18 cellular contexts compared by ENCODE assay signal in the genomic region with DNA sequence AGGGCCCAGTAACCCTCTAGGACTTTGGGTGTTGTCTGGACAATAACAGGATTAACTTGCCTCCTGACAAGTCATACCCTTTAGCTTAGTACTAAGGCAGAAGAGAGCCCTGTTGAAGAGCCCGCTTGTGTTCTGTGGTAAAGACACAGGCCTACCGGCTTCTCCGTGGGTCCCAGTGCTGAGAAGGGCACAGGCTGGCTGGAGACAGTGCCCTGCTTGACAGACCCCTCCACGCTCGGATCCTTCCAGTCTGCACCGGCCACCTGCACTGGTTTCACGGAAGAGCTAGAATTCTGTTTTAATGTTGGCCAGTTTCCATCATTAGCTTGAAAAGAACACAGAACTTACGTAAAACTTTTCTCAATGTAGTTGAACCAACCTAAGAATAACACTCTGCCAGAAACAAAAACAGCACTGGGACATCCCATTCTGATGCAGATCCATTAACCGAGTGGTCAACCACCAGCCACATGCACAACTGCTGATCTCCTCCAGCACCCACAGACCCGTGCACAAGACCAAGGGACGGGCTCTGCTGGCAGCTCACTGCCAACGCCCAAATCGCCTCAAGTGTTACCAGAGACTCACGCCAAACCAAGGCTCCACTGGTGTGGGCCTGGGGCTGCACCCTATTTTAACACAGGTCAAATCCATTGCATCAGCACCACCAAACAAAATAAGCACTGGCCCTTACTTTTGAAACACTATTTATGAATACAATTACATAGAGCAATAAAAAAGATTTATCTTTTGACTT. TPM values are rescaled to one million over a fixed set of nuclear protein-coding genes. Genes with fewer than 3 reads are reported as not detected.
DNase-seq lines count a peak whose midpoint lies in the region; ATAC-seq, FAIRE-seq and TF ChIP-seq lines count a peak whose summit lies in the region.
"Had no signal": no experiment of that assay in that cellular context is flagged by ENCODE, and none has a peak within 500 bp of the region (broad histone marks: within the 10 kb centered on the region; RNA-seq: fewer than 3 reads in every experiment).

No MANE protein-coding gene starts in this region.

- POLR2A ChIA-PET in IMR-90 (lab: Charles Lee; ENCODE audit: unreplicated experiment): no interaction called here

- CTCF ChIA-PET in IMR-90 (lab: Yijun Ruan, JAX): no interaction called here

- H3K27me3 ChIP-seq in IMR-90 (ENCODE audit: control insufficient read depth, insufficient read depth, low read length) (no peaks in the 10 kb centered on the region), spleen (replicated peaks in 1 of 7) (no peaks in the 10 kb centered on the region), Karpas-422 (ENCODE audit: low read length) (no peaks in the 10 kb centered on the region)

- peaks cover 8% of the 10 kb centered on the region for H3K36me3 Mint-ChIP-seq in chondrocyte (ENCODE audit: low read depth)

- H3K4me2 ChIP-seq in IMR-90 (ENCODE audit: low read depth, low read length) (no peak overlapping the region), Karpas-422 (ENCODE audit: low read depth, low read length, poor library complexity, severe bottlenecking) (no peak overlapping the region)
- H3K4me2 ChIP-seq: PC-9 had no signal

- H3K79me2 ChIP-seq in Karpas-422 (ENCODE audit: low read length): no peaks in the 10 kb centered on the region

- H2BK5ac ChIP-seq in IMR-90 (ENCODE audit: low read depth, low read length, poor library complexity, severe bottlenecking): no peak overlapping the region

- H2BK120ac ChIP-seq in IMR-90 (ENCODE audit: low read depth, low read length): no peak overlapping the region

- TF ChIP-seq POLR2A in IMR-90 (IDR thresholded peaks at IDR 0.05; ENCODE audit: low read depth, low read length): no peak
- TF ChIP-seq POLR2A in spleen (IDR thresholded peaks at IDR 0.05): no peak

- H2BK15ac ChIP-seq in IMR-90 (ENCODE audit: low read depth, low read length): no peak overlapping the region

- intact Hi-C loops in IMR-90 (cut with micrococcal nuclease) (no loop called here), kidney (cut with DNase I) (no loop called here), spleen (cut with DNase I; ENCODE audit: low total_unique reads) (no loop called here)

- no peak overlapping the region for H3K4ac ChIP-seq in IMR-90 (ENCODE audit: low read depth, low read length)

- H3K27ac ChIP-seq in IMR-90 (ENCODE audit: insufficient read depth, low read length): no peak overlapping the region
- no peak overlapping the region for H3K27ac ChIP-seq in kidney (ENCODE audit: low read depth in 2 of 2, low read length in 2 of 2)
- peak overlapping the region in 3 of 8 donors; percentile 60 to 74 (median 72) for H3K27ac ChIP-seq in spleen
- H3K27ac ChIP-seq in Karpas-422 (ENCODE audit: low read length): no peak overlapping the region
- H3K27ac ChIP-seq: HL-60, PC-9, SK-N-MC had no signal

- no peak overlapping the region for H4K5ac ChIP-seq in IMR-90 (ENCODE audit: low read depth, low read length)

- H3K27ac Mint-ChIP-seq in chondrocyte (ENCODE audit: unreplicated experiment): no peak overlapping the region

- ATAC-seq in IMR-90 (ENCODE audit: low read depth) (no peak), GM19397 (IDR thresholded peaks at IDR 0.05; ENCODE audit: unreplicated experiment) (no peak)
- ATAC-seq: HCT116, K562 had no signal

- peaks cover 2% of the 10 kb centered on the region; the same call in 1 of the 2 replicates for H3K4me1 ChIP-seq in IMR-90 (ENCODE audit: control insufficient read depth, insufficient read depth, low read length)
- peaks cover 3 to 5% of the 10 kb centered on the region in 2 donors for H3K4me1 ChIP-seq in kidney (ENCODE audit: control insufficient read depth in 1 of 2, insufficient read depth in 1 of 2, low read depth in 1 of 2, low read length in 2 of 2)
- H3K4me1 ChIP-seq in spleen: peaks cover 6 to 25% (median 15%) of the 10 kb centered on the region in 6 donors
- no peaks in the 10 kb centered on the region for H3K4me1 ChIP-seq in Karpas-422 (ENCODE audit: low read length)

- peaks cover 7% of the 10 kb centered on the region; the same call in 1 of the 2 replicates for H3K9me1 ChIP-seq in IMR-90 (ENCODE audit: insufficient read depth, low read length)

- dilution Hi-C loops in IMR-90 (cut with HindIII; ENCODE audit: low sequenced_read_pairs, unreplicated experiment): no loop called here

- no peaks in the 10 kb centered on the region for H4K20me1 ChIP-seq in IMR-90 (ENCODE audit: insufficient read depth, low read length)
- H4K20me1 ChIP-seq in Karpas-422 (ENCODE audit: insufficient read depth, low read depth, low read length): peaks cover 5% of the 10 kb centered on the region; the same call in 1 of the 2 replicates

- no peaks in the 10 kb centered on the region for H3K9me2 ChIP-seq in Karpas-422 (replicated peaks; ENCODE audit: insufficient read depth, low read length)

- TF ChIP-seq CTCF in IMR-90 (conservative IDR thresholded peaks at IDR 0.05; ENCODE audit: low read depth, low read length) (no peak), chondrocyte (IDR thresholded peaks at IDR 0.05) (no peak), kidney (IDR thresholded peaks at IDR 0.05; ENCODE audit: borderline replicate concordance, extremely low read depth, insufficient read depth) (no peak), spleen (IDR thresholded peaks at IDR 0.05 in 8 of 11, conservative IDR thresholded peaks at IDR 0.05 in 3 of 11) (no peak)

- H2AFZ ChIP-seq in IMR-90 (replicated peaks; ENCODE audit: low read length, poor library complexity) (peak overlapping the region; percentile 43), Karpas-422 (ENCODE audit: low read length) (no peak overlapping the region)
- H2AFZ ChIP-seq: PC-9 had no signal

- no peak overlapping the region for H3K56ac ChIP-seq in IMR-90 (ENCODE audit: extremely low read depth, insufficient read depth, low read length)

- H3K36me3 ChIP-seq in IMR-90 (ENCODE audit: control insufficient read depth, insufficient read depth, low read length) (no peaks in the 10 kb centered on the region), kidney (ENCODE audit: control insufficient read depth in 1 of 2, insufficient read depth in 2 of 2, low read length in 2 of 2) (peaks cover 19 to 33% of the 10 kb centered on the region in 2 donors), spleen (peaks cover 0 to 94% (median 26%) of the 10 kb centered on the region in 6 donors), Karpas-422 (ENCODE audit: insufficient read depth, low read length) (no peaks in the 10 kb centered on the region)

- BruUV-seq in IMR-90 (replicated peaks; lab: Mats Ljungman, UMichigan): no TSS peak

- FAIRE-seq in kidney (lab: Jason Lieb, UNC): no peak
- FAIRE-seq: K562 had no signal

- H3K79me1 ChIP-seq in IMR-90 (ENCODE audit: low read depth in 1 of 2, low read length in 2 of 2): 0 out of 4 replicates have a peak, but pooled peaks cover 0 to 2% of the 10 kb centered on the region in 2 experiments

- no peak overlapping the region for H4K91ac ChIP-seq in IMR-90 (ENCODE audit: insufficient read depth, low read depth, low read length)

- in situ Hi-C loops in IMR-90 (cut with MboI; ENCODE audit: low sequenced_read_pairs): no loop called here

- no peak overlapping the region for H3K4me3 Mint-ChIP-seq in chondrocyte (ENCODE audit: unreplicated experiment)

- H2AK9ac ChIP-seq in IMR-90 (replicated peaks; ENCODE audit: low read depth, low read length, poor library complexity): no peak overlapping the region

- H4K8ac ChIP-seq in IMR-90 (ENCODE audit: low read depth in 2 of 2, low read length in 2 of 2): no peak overlapping the region

- H3K9me3 ChIP-seq in IMR-90 (ENCODE audit: control insufficient read depth, insufficient read depth, low read length) (no peaks in the 10 kb centered on the region), kidney (ENCODE audit: control insufficient read depth in 1 of 2, low read length in 2 of 2) (no peaks in the 10 kb centered on the region), spleen (no peaks in the 10 kb centered on the region), Karpas-422 (ENCODE audit: low read length) (no peaks in the 10 kb centered on the region)

- no peaks in the 10 kb centered on the region for H3K27me3 Mint-ChIP-seq in chondrocyte (ENCODE audit: low read depth)

- H3K4me1 Mint-ChIP-seq in chondrocyte (ENCODE audit: low read depth): peaks cover 11% of the 10 kb centered on the region

- no peak overlapping the region for H2AK5ac ChIP-seq in IMR-90 (ENCODE audit: low read depth, low read length)

- H3K4me3 ChIP-seq in IMR-90 (ENCODE audit: insufficient read depth, low read depth, low read length): no peak overlapping the region
- H3K4me3 ChIP-seq in kidney (ENCODE audit: low read length in 2 of 2): no peak overlapping the region
- H3K4me3 ChIP-seq in spleen: no peak overlapping the region
- H3K4me3 ChIP-seq in Karpas-422 (ENCODE audit: low read length): no peak overlapping the region
- H3K4me3 ChIP-seq: K562, PC-9, SK-N-MC had no signal

- H3K14ac ChIP-seq in IMR-90 (replicated peaks; ENCODE audit: low read depth, low read length): no peak overlapping the region

- H3K23ac ChIP-seq in IMR-90 (ENCODE audit: low read depth, low read length): no peak overlapping the region

- H3K18ac ChIP-seq in IMR-90 (ENCODE audit: low read depth, low read length): no peak overlapping the region

- no peaks in the 10 kb centered on the region for H3K9me3 Mint-ChIP-seq in chondrocyte (ENCODE audit: low read depth)

- no peak overlapping the region for H3K9ac ChIP-seq in IMR-90 (ENCODE audit: low read depth, low read length)
- H3K9ac ChIP-seq in kidney (ENCODE audit: low read length in 2 of 2): no peak overlapping the region
- no peak overlapping the region for H3K9ac ChIP-seq in Karpas-422 (ENCODE audit: low read length)

- DNase-seq in IMR-90: no peak
- DNase-seq in chondrocyte (ENCODE audit: low spot score): peak; percentile 59
- peak; percentile 29 for DNase-seq in kidney
- peak; percentile 66 for DNase-seq in spleen
- no peak for DNase-seq in Karpas-422
- no peak for DNase-seq in anterior cingulate cortex (lab: John Stamatoyannopoulos, UW)
- DNase-seq: C1 segment of cervical spinal cord, DMS153, NCI-H146, NCI-H2107, NCI-H226, NCI-H69, PC-9 had no signal

- TF ChIP-seq RAD21 in IMR-90 (IDR thresholded peaks at IDR 0.05; ENCODE audit: low read length): no peak

- H2BK20ac ChIP-seq in IMR-90 (ENCODE audit: low read depth, low read length): no peak overlapping the region

- 90% methylated on average over 2 of the region's 14 CpGs; no CpG with 5 or more reads in 1 of the 2 experiments for WGBS in IMR-90 (ENCODE audit: extremely low coverage in 2 of 2, insufficient read length in 1 of 2), 2 experiments
- WGBS in spleen, 5 donors: 94 to 95% (median 94%) methylated on average over 14 of the region's 14 CpGs

RNA-seq across cellular contexts. Expression of a gene that starts 27.1 kb away (rescaled TPM):
- 41.2 and 41.4 TPM in 2 replicates for total RNA-seq in IMR-90 (2012; rRNA removed)
- 89.2 and 93.4 TPM in 2 replicates for polyA plus RNA-seq in IMR-90 (2012; rRNA removed)
- 107 and 145 TPM in 2 replicates for polyA plus RNA-seq in IMR-90 (2012; cell fraction: cytosol; rRNA removed)
- 83.4 and 98.8 TPM in 2 replicates for polyA plus RNA-seq in IMR-90 (2012; cell fraction: nucleus; rRNA removed; ENCODE audit: low replicate concordance)
- total RNA-seq in chondrocyte: 68.6 to 84.3 TPM (median 68.6 TPM) in 3 replicates
- total RNA-seq in kidney: 70.9 TPM
- 67.8 TPM for polyA plus RNA-seq in kidney (ENCODE audit: insufficient read depth, low read depth, low replicate concordance)
- total RNA-seq in spleen: 10 to 100 TPM; 31.8 to 71.1 (median 47.8) TPM
- 10 to 100 TPM; 21.8 to 51.8 (median 24.2) TPM for polyA plus RNA-seq in spleen
- 28.4 and 29.7 TPM in 2 replicates for total RNA-seq in Karpas-422 (2014; rRNA removed; shearing (Covaris generic); ENCODE audit: low replicate concordance)

RNA-seq across cellular contexts. Expression of a gene that starts 27.4 kb away (rescaled TPM):
- total RNA-seq in IMR-90 (2012; rRNA removed): 7.5 and 8.1 TPM in 2 replicates
- polyA plus RNA-seq in IMR-90 (2012; rRNA removed): 9.0 and 9.5 TPM in 2 replicates
- 5.3 and 5.5 TPM in 2 replicates for polyA plus RNA-seq in IMR-90 (2012; cell fraction: cytosol; rRNA removed)
- 29.9 and 33.1 TPM in 2 replicates for polyA plus RNA-seq in IMR-90 (2012; cell fraction: nucleus; rRNA removed; ENCODE audit: low replicate concordance)
- 3.4 to 9.9 TPM (median 6.6 TPM) in 3 replicates for total RNA-seq in chondrocyte
- 6.3 TPM for total RNA-seq in kidney
- 2.8 TPM for polyA plus RNA-seq in kidney (ENCODE audit: insufficient read depth, low read depth, low replicate concordance)
- total RNA-seq in spleen: 10 to 100 TPM in 6 of 7 donors, 1 to 10 TPM in 1; 9.5 to 20.4 (median 16.7) TPM
- polyA plus RNA-seq in spleen: 10 to 100 TPM in 2 of 3 donors, 1 to 10 TPM in 1; 5.9 to 17.6 (median 11.8) TPM
- 36.7 and 70.5 TPM in 2 replicates for total RNA-seq in Karpas-422 (2014; rRNA removed; shearing (Covaris generic); ENCODE audit: low replicate concordance)

Comparison
In these comparisons a context has a peak if more than half of its experiments do, and no peak if none do; other contexts are left out.
1. DNase-seq: peak in chondrocyte (single experiment), kidney (single experiment) and spleen (single experiment); none in IMR-90 (single experiment), Karpas-422 (single experiment) and anterior cingulate cortex (0 of 58).